Comparison of ENCODE assay signal across 13 cellular contexts in the genomic region with DNA sequence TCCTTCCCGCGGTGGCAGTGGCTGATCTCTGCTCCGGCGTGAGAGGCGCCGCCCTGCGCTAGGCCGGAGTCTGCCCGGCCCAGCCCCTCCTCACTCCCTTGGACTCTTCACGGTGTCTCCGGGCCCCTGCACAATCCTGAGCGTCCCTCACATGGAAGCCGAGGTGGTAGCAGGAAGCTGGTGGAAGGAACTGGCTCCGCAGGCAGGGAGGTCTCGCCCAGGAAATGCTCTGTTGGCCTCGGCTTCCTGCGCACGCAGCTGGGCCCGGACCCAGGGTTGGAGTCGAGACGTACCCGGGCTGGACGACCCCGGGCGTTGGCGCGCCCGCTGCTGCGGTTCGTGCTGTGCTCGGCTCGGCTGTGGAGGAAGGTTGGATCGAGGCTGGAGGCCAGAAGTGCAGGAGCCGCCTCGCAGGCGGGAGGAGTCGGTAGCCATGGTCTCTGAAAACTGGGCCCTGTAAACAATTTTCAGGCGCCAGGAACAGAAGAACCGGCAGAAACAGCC. TPM values are rescaled to one million over a fixed set of nuclear protein-coding genes. Genes with fewer than 3 reads are reported as not detected.
DNase-seq lines count a peak whose midpoint lies in the region; ATAC-seq, FAIRE-seq and TF ChIP-seq lines count a peak whose summit lies in the region.
"Had no signal": no experiment of that assay in that cellular context is flagged by ENCODE, and none has a peak within 500 bp of the region (broad histone marks: within the 10 kb centered on the region; RNA-seq: fewer than 3 reads in every experiment).

No MANE protein-coding gene starts in this region.

- TF ChIP-seq RAD21 in IMR-90 (IDR thresholded peaks at IDR 0.05; ENCODE audit: low read length) = no peak
- no peak for TF ChIP-seq RAD21 in H1 (IDR thresholded peaks at IDR 0.05 in 1 of 2, conservative IDR thresholded peaks at IDR 0.05 in 1 of 2; ENCODE audit: low read depth in 2 of 2, low read length in 2 of 2)

- H2BK15ac ChIP-seq in IMR-90 (ENCODE audit: low read depth, low read length) (no peak overlapping the region), H1 (ENCODE audit: low read length) (no peak overlapping the region)

- H4K20me1 ChIP-seq in IMR-90 (ENCODE audit: insufficient read depth, low read length) (no peaks in the 10 kb centered on the region), H1 (replicated peaks in 1 of 2; ENCODE audit: control insufficient read depth in 1 of 2, insufficient read depth in 2 of 2, low read length in 2 of 2) (no peaks in the 10 kb centered on the region), GM23248 (ENCODE audit: insufficient read depth) (no peaks in the 10 kb centered on the region)

- peak overlapping the region; percentile 68; the same call in 1 of the 2 replicates for H2BK12ac ChIP-seq in H1 (ENCODE audit: low read depth, low read length)

- no peaks in the 10 kb centered on the region for H3K23me2 ChIP-seq in H1 (ENCODE audit: low read depth, low read length)

- H3K4me2 ChIP-seq in IMR-90 (ENCODE audit: low read depth, low read length) = no peak overlapping the region; the same call in 1 of the 2 replicates
- peak overlapping the region in 1 of 2 experiments; percentile 3; a peak in 1 of 4 replicates for H3K4me2 ChIP-seq in H1 (ENCODE audit: insufficient read depth in 1 of 2, low read depth in 2 of 2, low read length in 2 of 2)
- H3K4me2 ChIP-seq in GM23248 (ENCODE audit: unreplicated experiment) = no peak overlapping the region

- no peak overlapping the region for H2AK9ac ChIP-seq in IMR-90 (replicated peaks; ENCODE audit: low read depth, low read length, poor library complexity)

- no peak overlapping the region for H3K18ac ChIP-seq in IMR-90 (ENCODE audit: low read depth, low read length)
- no peak overlapping the region for H3K18ac ChIP-seq in H1 (ENCODE audit: extremely low read depth, low read length)

- H3F3A ChIP-seq in GM23248 (ENCODE audit: insufficient read depth) = no peaks in the 10 kb centered on the region

- H3K79me2 ChIP-seq in H1 (ENCODE audit: control insufficient read depth in 1 of 2, insufficient read depth in 2 of 2, low read length in 2 of 2) = no peaks in the 10 kb centered on the region
- no peaks in the 10 kb centered on the region for H3K79me2 ChIP-seq in GM23248 (ENCODE audit: insufficient read depth)

- in situ Hi-C loops in IMR-90 (cut with MboI; ENCODE audit: low sequenced_read_pairs) = no loop called here
- in situ Hi-C loops in GM23248 (cut with MboI) = no loop called here

- H4K5ac ChIP-seq in IMR-90 (ENCODE audit: low read depth, low read length) = no peak overlapping the region
- H4K5ac ChIP-seq in H1 (ENCODE audit: insufficient read length, low read depth, low read length) = no peak overlapping the region

- H3K23ac ChIP-seq in IMR-90 (ENCODE audit: low read depth, low read length) = no peak overlapping the region
- H3K23ac ChIP-seq in H1 (ENCODE audit: insufficient read length) = no peak overlapping the region

- no peak overlapping the region for H3K56ac ChIP-seq in IMR-90 (ENCODE audit: extremely low read depth, insufficient read depth, low read length)
- no peak overlapping the region for H3K56ac ChIP-seq in H1 (replicated peaks; ENCODE audit: insufficient read length, low read depth, low read length)

- TF ChIP-seq CTCF in IMR-90 (conservative IDR thresholded peaks at IDR 0.05; ENCODE audit: low read depth, low read length) (no peak), H1 (IDR thresholded peaks at IDR 0.05; ENCODE audit: control extremely low read depth in 1 of 3, insufficient read depth in 1 of 3, low read depth in 1 of 3, low read length in 3 of 3) (no peak), kidney epithelial cell (IDR thresholded peaks at IDR 0.05; ENCODE audit: insufficient read depth, low read length, poor library complexity, severe bottlenecking) (no peak), stomach (IDR thresholded peaks at IDR 0.05) (no peak), chondrocyte (IDR thresholded peaks at IDR 0.05) (no peak)

- intact Hi-C loops in IMR-90 (cut with micrococcal nuclease) = no loop called here
- intact Hi-C loops in stomach (cut with DNase I; ENCODE audit: low total_unique reads) = no loop called here

- WGBS in IMR-90 (ENCODE audit: extremely low coverage in 2 of 2, insufficient read length in 1 of 2), 2 experiments = 22% methylated on average over 13 of the region's 39 CpGs; no CpG with 5 or more reads in 1 of the 2 experiments
- WGBS in H1 (ENCODE audit: extremely low coverage in 1 of 2, insufficient coverage in 1 of 2, insufficient read length in 1 of 2, insufficient replicate concordance in 2 of 2, low coverage in 1 of 2, low lambda C conversion rate in 2 of 2, missing lambda C conversion rate in 1 of 2), 2 experiments = 89% methylated on average over 39 of the region's 39 CpGs; no CpG with 5 or more reads in 1 of the 2 experiments
- WGBS in stomach, 5 donors = 12 to 18% (median 15%) methylated on average over 37 to 39 of the region's 39 CpGs
- WGBS in GM23248 (ENCODE audit: low coverage in 1 of 2, low lambda C conversion rate in 2 of 2, missing lambda C conversion rate in 2 of 2), 2 experiments = 14 to 20% methylated on average over 30 to 34 of the region's 39 CpGs

- H2AFZ ChIP-seq in IMR-90 (replicated peaks; ENCODE audit: low read length, poor library complexity) (peak overlapping the region; percentile 78), H1 (ENCODE audit: low read length) (peak overlapping the region; percentile 8; the same call in 1 of the 2 replicates), GM23248 (no peak overlapping the region)

- H3K27me3 Mint-ChIP-seq in chondrocyte (ENCODE audit: low read depth) (no peaks in the 10 kb centered on the region), T-helper 17 cell (no peaks in the 10 kb centered on the region)
- H3K27me3 Mint-ChIP-seq: natural killer cell treated with Interleukin-12 subunit alpha and Interleukin-12 subunit beta and Interleukin-15 and Interleukin-18, amount 100 ng/mL, for 72 hours had no signal

- no peak overlapping the region for H2BK5ac ChIP-seq in IMR-90 (ENCODE audit: low read depth, low read length, poor library complexity, severe bottlenecking)
- H2BK5ac ChIP-seq in H1 (ENCODE audit: low read depth, low read length) = no peak overlapping the region

- H3K9me2 ChIP-seq in GM23248 (ENCODE audit: insufficient read depth) = no peaks in the 10 kb centered on the region

- H3K27ac ChIP-seq in IMR-90 (ENCODE audit: insufficient read depth, low read length) (no peak overlapping the region), H1 (ENCODE audit: low read depth, low read length) (no peak overlapping the region), stomach (peak overlapping the region in 1 of 5 donors; percentile 29), SJCRH30 (no peak overlapping the region), GM23248 (no peak overlapping the region)
- H3K27ac ChIP-seq: foreskin keratinocyte had no signal

- H3K36me3 ChIP-seq in IMR-90 (ENCODE audit: control insufficient read depth, insufficient read depth, low read length) (no peaks in the 10 kb centered on the region), H1 (ENCODE audit: control insufficient read depth in 2 of 4, insufficient read depth in 4 of 4, low read length in 3 of 4) (no peaks in the 10 kb centered on the region), kidney epithelial cell (ENCODE audit: control insufficient read depth, insufficient read depth, low read length) (no peaks in the 10 kb centered on the region), stomach (no peaks in the 10 kb centered on the region), SJCRH30 (no peaks in the 10 kb centered on the region), GM23248 (ENCODE audit: low read depth) (no peaks in the 10 kb centered on the region)

- H3K14ac ChIP-seq in IMR-90 (replicated peaks; ENCODE audit: low read depth, low read length) = no peak overlapping the region
- H3K14ac ChIP-seq in H1 (ENCODE audit: insufficient read length) = no peak overlapping the region

- no peak for FAIRE-seq in H1 (lab: Jason Lieb, UNC)

- dilution Hi-C loops in IMR-90 (cut with HindIII; ENCODE audit: low sequenced_read_pairs, unreplicated experiment) = no loop called here

- no TSS peak for BruUV-seq in IMR-90 (replicated peaks; lab: Mats Ljungman, UMichigan)

- no peak for TF ChIP-seq EP300 in H1 (IDR thresholded peaks at IDR 0.05; ENCODE audit: borderline replicate concordance in 1 of 2, low read depth in 2 of 2, low read length in 2 of 2)
- no peak for TF ChIP-seq EP300 in stomach (IDR thresholded peaks at IDR 0.05)

- no peak overlapping the region for H3K27ac Mint-ChIP-seq in chondrocyte (ENCODE audit: unreplicated experiment)
- no peak overlapping the region for H3K27ac Mint-ChIP-seq in T-helper 17 cell
- H3K27ac Mint-ChIP-seq: HFFc6; natural killer cell treated with Interleukin-12 subunit alpha and Interleukin-12 subunit beta and Interleukin-15 and Interleukin-18, amount 100 ng/mL, for 72 hours had no signal

- H3K36me3 Mint-ChIP-seq in chondrocyte (ENCODE audit: low read depth) = peaks cover 2% of the 10 kb centered on the region
- no peaks in the 10 kb centered on the region for H3K36me3 Mint-ChIP-seq in T-helper 17 cell (ENCODE audit: low read depth)
- H3K36me3 Mint-ChIP-seq: natural killer cell treated with Interleukin-12 subunit alpha and Interleukin-12 subunit beta and Interleukin-15 and Interleukin-18, amount 100 ng/mL, for 72 hours had no signal

- H2BK20ac ChIP-seq in IMR-90 (ENCODE audit: low read depth, low read length) = no peak overlapping the region
- H2BK20ac ChIP-seq in H1 (ENCODE audit: low read length) = no peak overlapping the region

- H2AK5ac ChIP-seq in IMR-90 (ENCODE audit: low read depth, low read length) (no peak overlapping the region), H1 (ENCODE audit: low read depth, low read length) (no peak overlapping the region)

- H4K8ac ChIP-seq in IMR-90 (ENCODE audit: low read depth in 2 of 2, low read length in 2 of 2) (no peak overlapping the region), H1 (ENCODE audit: extremely low read depth, insufficient read depth, low read length) (peak overlapping the region; percentile 86; the same call in 1 of the 2 replicates)

- POLR2A ChIA-PET in IMR-90 (lab: Charles Lee; ENCODE audit: unreplicated experiment) (no interaction called here), H1 (lab: Charles Lee; ENCODE audit: partially characterized antibody) (interaction anchor here (0.5 to 1.4 kb wide), 5 partner anchors 8 to 327 kb away, joined by 3 to 5 read pairs (median 3); no protein-coding TSS in a partner anchor)

- H3K79me1 ChIP-seq in IMR-90 (ENCODE audit: low read depth in 1 of 2, low read length in 2 of 2) = no peaks in the 10 kb centered on the region
- no peaks in the 10 kb centered on the region for H3K79me1 ChIP-seq in H1 (ENCODE audit: low read depth, low read length)

- no peak overlapping the region for H3K4me3 ChIP-seq in IMR-90 (ENCODE audit: insufficient read depth, low read depth, low read length)
- no peak overlapping the region for H3K4me3 ChIP-seq in H1 (ENCODE audit: extremely low read depth in 1 of 4, insufficient read depth in 2 of 4, low read depth in 3 of 4, low read length in 4 of 4)
- peak overlapping the region; percentile 4 for H3K4me3 ChIP-seq in kidney epithelial cell (ENCODE audit: low read depth, low read length)
- peak overlapping the region; percentile 9 to 25 (median 16) for H3K4me3 ChIP-seq in stomach
- no peak overlapping the region for H3K4me3 ChIP-seq in SJCRH30
- H3K4me3 ChIP-seq in GM23248 = no peak overlapping the region

- H3K4me1 Mint-ChIP-seq in chondrocyte (ENCODE audit: low read depth) (no peaks in the 10 kb centered on the region), T-helper 17 cell (no peaks in the 10 kb centered on the region)

- no peak overlapping the region for H3K9ac ChIP-seq in IMR-90 (ENCODE audit: low read depth, low read length)
- no peak overlapping the region for H3K9ac ChIP-seq in H1 (replicated peaks in 1 of 4; ENCODE audit: extremely low read depth in 1 of 4, low read depth in 3 of 4, low read length in 3 of 4)
- no peak overlapping the region for H3K9ac ChIP-seq in GM23248

- H3K27me3 ChIP-seq in IMR-90 (ENCODE audit: control insufficient read depth, insufficient read depth, low read length) = no peaks in the 10 kb centered on the region
- no peaks in the 10 kb centered on the region for H3K27me3 ChIP-seq in H1 (replicated peaks in 1 of 4; ENCODE audit: control insufficient read depth in 3 of 4, extremely low read depth in 1 of 4, insufficient read depth in 3 of 4, low read length in 3 of 4)
- H3K27me3 ChIP-seq in kidney epithelial cell (ENCODE audit: control insufficient read depth, insufficient read depth, low read length) = no peaks in the 10 kb centered on the region
- H3K27me3 ChIP-seq in stomach = peaks cover 0 to 5% (median 0%) of the 10 kb centered on the region in 3 donors
- no peaks in the 10 kb centered on the region for H3K27me3 ChIP-seq in SJCRH30
- H3K27me3 ChIP-seq in GM23248 (replicated peaks; ENCODE audit: insufficient read depth) = no peaks in the 10 kb centered on the region
- H3K27me3 ChIP-seq: foreskin keratinocyte had no signal

- 0 out of 2 replicates have a peak, but pooled peaks have one; percentile 14 for ATAC-seq in IMR-90 (ENCODE audit: low read depth)
- ATAC-seq in T-helper 17 cell = no peak
- ATAC-seq: foreskin keratinocyte had no signal

- no peaks in the 10 kb centered on the region for H3K9me1 ChIP-seq in IMR-90 (ENCODE audit: insufficient read depth, low read length)

- H4K91ac ChIP-seq in IMR-90 (ENCODE audit: insufficient read depth, low read depth, low read length) = no peak overlapping the region
- no peak overlapping the region for H4K91ac ChIP-seq in H1 (replicated peaks; ENCODE audit: insufficient read length, low read length)

- H3K4me3 Mint-ChIP-seq in chondrocyte (ENCODE audit: unreplicated experiment) (no peak overlapping the region), T-helper 17 cell (no peak overlapping the region)
- H3K4me3 Mint-ChIP-seq: HFFc6; natural killer cell treated with Interleukin-12 subunit alpha and Interleukin-12 subunit beta and Interleukin-15 and Interleukin-18, amount 100 ng/mL, for 72 hours had no signal

- no peaks in the 10 kb centered on the region for H3K4me1 ChIP-seq in IMR-90 (ENCODE audit: control insufficient read depth, insufficient read depth, low read length)
- H3K4me1 ChIP-seq in H1 (replicated peaks in 1 of 4; ENCODE audit: control insufficient read depth in 3 of 4, insufficient read depth in 4 of 4, low read length in 3 of 4) = no peaks in the 10 kb centered on the region; a peak in 1 of 7 replicates
- H3K4me1 ChIP-seq in stomach = no peaks in the 10 kb centered on the region
- H3K4me1 ChIP-seq in SJCRH30 = no peaks in the 10 kb centered on the region
- H3K4me1 ChIP-seq in GM23248 (ENCODE audit: insufficient read depth) = no peaks in the 10 kb centered on the region
- H3K4me1 ChIP-seq: foreskin keratinocyte had no signal

- TF ChIP-seq POLR2A in IMR-90 (IDR thresholded peaks at IDR 0.05; ENCODE audit: low read depth, low read length) = no peak
- no peak for TF ChIP-seq POLR2A in H1 (IDR thresholded peaks at IDR 0.05; ENCODE audit: control extremely low read depth in 1 of 2, low read depth in 2 of 2, low read length in 2 of 2)
- TF ChIP-seq POLR2A in stomach (IDR thresholded peaks at IDR 0.05) = no peak

- peaks cover 28% of the 10 kb centered on the region for H3K9me3 Mint-ChIP-seq in chondrocyte (ENCODE audit: low read depth)

- H3K4ac ChIP-seq in IMR-90 (ENCODE audit: low read depth, low read length) (no peak overlapping the region), H1 (replicated peaks; ENCODE audit: insufficient read length, low read depth, low read length) (no peak overlapping the region)

- H2BK120ac ChIP-seq in IMR-90 (ENCODE audit: low read depth, low read length) (no peak overlapping the region), H1 (replicated peaks; ENCODE audit: low read depth, low read length) (no peak overlapping the region)

- CTCF ChIA-PET in IMR-90 (lab: Yijun Ruan, JAX) (no interaction called here), H1 (lab: Charles Lee; ENCODE audit: partially characterized antibody) (interaction anchor here (1.1 kb wide), 1 partner anchor 10 kb away, joined by 4 read pairs; no protein-coding TSS in a partner anchor)

- DNase-seq in IMR-90 (no peak), H1 (ENCODE audit: low read depth in 1 of 2, low spot score in 2 of 2) (peak in 1 of 2 experiments; percentile 9), kidney epithelial cell (ENCODE audit: low read depth) (no peak), stomach (no peak), SJCRH30 (no peak), chondrocyte (ENCODE audit: low spot score) (no peak), T-helper 17 cell (no peak), GM23248 (no peak)
- DNase-seq: foreskin keratinocyte, HFFc6, kidney glomerular epithelial cell, SW 1271 had no signal

- H3K9me3 ChIP-seq in IMR-90 (ENCODE audit: control insufficient read depth, insufficient read depth, low read length) = peaks cover 14% of the 10 kb centered on the region
- H3K9me3 ChIP-seq in H1 (ENCODE audit: insufficient read depth in 2 of 2, low read depth in 1 of 2, low read length in 1 of 2) = peaks cover 0 to 7% of the 10 kb centered on the region in 2 experiments; a peak in 1 of 4 replicates
- peaks cover 0 to 63% (median 35%) of the 10 kb centered on the region in 4 donors for H3K9me3 ChIP-seq in stomach
- H3K9me3 ChIP-seq in SJCRH30 (replicated peaks) = no peaks in the 10 kb centered on the region
- no peaks in the 10 kb centered on the region for H3K9me3 ChIP-seq in T-helper 17 cell (ENCODE audit: control insufficient read depth, low read length, poor library complexity, severe bottlenecking)
- H3K9me3 ChIP-seq in GM23248 (ENCODE audit: low read depth) = no peaks in the 10 kb centered on the region

RNA-seq across cellular contexts. Expression of a gene that starts 46.3 kb away (rescaled TPM):
- total RNA-seq in IMR-90 (2012; rRNA removed) (18.3 and 20.1 TPM in 2 replicates), kidney epithelial cell (4.7 and 7.6 TPM in 2 replicates), stomach (10 to 100 TPM in 1 of 5 donors, 1 to 10 TPM in 3, under 1 TPM in 1; 0.45 to 10.7 (median 3.9) TPM), chondrocyte (2.3 to 6.7 TPM (median 3.0 TPM) in 3 replicates), T-helper 17 cell (1 to 10 TPM; 2.1 to 3.2 TPM)
- polyA plus RNA-seq in IMR-90 (2012; rRNA removed) (1.0 and 1.8 TPM in 2 replicates), H1 (2011; rRNA removed) (6.4 and 8.7 TPM in 2 replicates), stomach (under 1 TPM in 1 of 3 donors, not detected in 2; 0.15 TPM), GM23248 (2016; fragmentation: Nextera tagmentation; extraction: Ambion mirVana) (1.3 and 1.9 TPM in 2 replicates)
- 0.56 and 0.57 TPM in 2 replicates for polyA plus RNA-seq in IMR-90 (2012; cell fraction: cytosol; rRNA removed)
- polyA plus RNA-seq in IMR-90 (2012; cell fraction: nucleus; rRNA removed; ENCODE audit: low replicate concordance) = 0.13 and 0.91 TPM in 2 replicates
- 62.3 and 67.2 TPM in 2 replicates for total RNA-seq in H1 (2021; fragmentation: NEBNext Ultra II Directional; extraction: Animal tissue kit (Norgen Biotek cat#: 25700))
- polyA plus RNA-seq in H1 (2011; cell fraction: cytosol; rRNA removed) = 11.3 TPM
- 25.0 TPM for polyA plus RNA-seq in H1 (2011; cell fraction: nucleus; rRNA removed)
- polyA plus RNA-seq in H1 (2012, experiment 1 of 2) = 9.4 to 15.5 TPM (median 14.5 TPM) in 4 replicates
- polyA plus RNA-seq in H1 (2012, experiment 2 of 2) = 1.3 TPM
- polyA plus RNA-seq in H1 (2013, experiment 1 of 2) = 36.2 TPM
- 34.0 TPM for polyA plus RNA-seq in H1 (2013, experiment 2 of 2)
- 130 TPM in 2 replicates for polyA minus RNA-seq in H1 (2011; rRNA and poly(A)+ RNA removed)
- 55.8 TPM for polyA minus RNA-seq in H1 (2011; cell fraction: cytosol; rRNA and poly(A)+ RNA removed)
- 182 TPM for polyA minus RNA-seq in H1 (2011; cell fraction: nucleus; rRNA and poly(A)+ RNA removed)
- total RNA-seq in SJCRH30 (2014; rRNA removed; shearing (Covaris generic)) = 38.5 and 43.8 TPM in 2 replicates
- total RNA-seq in GM23248 (2014; rRNA removed; shearing (Covaris generic)) = 0.76 and 4.3 TPM in 2 replicates

Comparison
In these comparisons a context has a peak if more than half of its experiments do, and no peak if none do; other contexts are left out.
1. H3K4me3 ChIP-seq: peak in kidney epithelial cell (single experiment) and stomach (4 of 4); none in IMR-90 (single experiment), H1 (0 of 4), SJCRH30 (single experiment) and GM23248 (single experiment).